Comparison of ENCODE assay signal across 1 cellular context in genomic region chr4:26355392-26356052, GRCh38.
TF ChIP-seq lines count a peak whose summit lies in the region.

No MANE protein-coding gene starts in this region.

TF ChIP-seq in IMR-90, 13 proteins besides CTCF, POLR2A, EP300 and RAD21:
- TF ChIP-seq MAZ (IDR thresholded peaks at IDR 0.05; ENCODE audit: borderline replicate concordance, low read depth, low read length): no peak
- no peak for TF ChIP-seq ELK1 (IDR thresholded peaks at IDR 0.05; ENCODE audit: borderline replicate concordance, low read depth, low read length)
